16 cellular contexts compared by ENCODE assay signal in the genomic region with DNA sequence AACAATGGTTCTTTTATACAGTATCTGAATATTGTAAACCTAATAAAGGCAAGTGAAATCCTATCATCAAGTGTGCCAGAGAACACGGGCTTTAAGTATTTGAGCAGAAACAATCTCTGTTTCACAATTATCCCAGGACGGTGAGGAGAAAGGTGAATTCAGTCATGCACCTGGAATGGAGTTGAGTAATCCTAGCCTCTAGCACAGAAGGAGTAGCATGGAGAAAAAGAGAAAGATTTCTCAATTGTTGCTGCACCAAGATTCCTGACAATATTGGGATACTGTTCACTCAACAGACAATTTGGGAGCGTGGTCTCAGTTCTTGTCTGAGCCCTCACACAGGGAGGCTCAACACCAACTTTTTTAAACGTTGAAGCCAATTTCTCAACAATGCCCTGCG.
A peak's percentile ranks its signal among the peaks of the same experiment; 100 is the strongest.
DNase-seq lines count a peak whose midpoint lies in the region; ATAC-seq and TF ChIP-seq lines count a peak whose summit lies in the region.
"Had no signal": no experiment of that assay in that cellular context is flagged by ENCODE, and none has a peak within 500 bp of the region (broad histone marks: within the 10 kb centered on the region; RNA-seq: fewer than 3 reads in every experiment).

No MANE protein-coding gene starts in this region.

- H3K4me3 Mint-ChIP-seq in nephron, result no peak overlapping the region
- H3K4me3 Mint-ChIP-seq: CD8-positive, alpha-beta T cell had no signal

- DNase-seq in RWPE2 (ENCODE audit: low spot score) (no peak), hepatocyte (ENCODE audit: low spot score) (peak; percentile 42), thyroid gland (no peak)
- DNase-seq: BE2C; CD8-positive, alpha-beta T cell; DMS 273 treated with DMSO at 0.1 percent for 48 hours; EL; Karpas-422; NCI-H1436 treated with DMSO at 0.1 percent for 48 hours; NCI-H2081; NCI-H526 treated with DMSO at 0.1 percent for 48 hours had no signal

- H3K36me3 Mint-ChIP-seq in nephron (ENCODE audit: low read depth), result peaks cover 4% of the 10 kb centered on the region
- H3K36me3 Mint-ChIP-seq: CD8-positive, alpha-beta T cell had no signal

- H3K36me3 ChIP-seq in RWPE2 (ENCODE audit: low read depth) (no peaks in the 10 kb centered on the region), hepatocyte (replicated peaks; ENCODE audit: insufficient read depth, low read depth) (no peaks in the 10 kb centered on the region), thyroid gland (no peaks in the 10 kb centered on the region)
- H3K36me3 ChIP-seq: BE2C, HAP-1 had no signal

- TF ChIP-seq CTCF in RWPE2 (IDR thresholded peaks at IDR 0.05; ENCODE audit: poor library complexity, severe bottlenecking) (no peak), hepatocyte (IDR thresholded peaks at IDR 0.05; ENCODE audit: poor library complexity) (no peak), nephron (IDR thresholded peaks at IDR 0.05; ENCODE audit: unreplicated experiment in 3 of 3) (no peak), thyroid gland (IDR thresholded peaks at IDR 0.05) (no peak)

- H3K9me2 ChIP-seq in hepatocyte (replicated peaks; ENCODE audit: insufficient read depth), result no peaks in the 10 kb centered on the region

- no peaks in the 10 kb centered on the region for H3K4me1 Mint-ChIP-seq in nephron

- no peaks in the 10 kb centered on the region for H3K79me2 ChIP-seq in hepatocyte

- no peaks in the 10 kb centered on the region for H3K27me3 Mint-ChIP-seq in nephron (ENCODE audit: low read depth)

- H3K9me3 Mint-ChIP-seq in nephron, result peaks cover 19% of the 10 kb centered on the region

- H3K9me3 ChIP-seq in RWPE2 (ENCODE audit: severe bottlenecking) (no peaks in the 10 kb centered on the region), hepatocyte (ENCODE audit: low read depth) (no peaks in the 10 kb centered on the region), thyroid gland (no peaks in the 10 kb centered on the region)
- H3K9me3 ChIP-seq: BE2C, HAP-1 had no signal

- H3K27ac Mint-ChIP-seq in nephron, result peak overlapping the region in 2 of 3 experiments; percentile 59 to 75
- H3K27ac Mint-ChIP-seq: CD8-positive, alpha-beta T cell had no signal

- H3K4me1 ChIP-seq in RWPE2 (ENCODE audit: insufficient read depth, poor library complexity, severe bottlenecking), result peaks cover 5% of the 10 kb centered on the region
- H3K4me1 ChIP-seq in hepatocyte (ENCODE audit: insufficient read depth), result peaks cover 11% of the 10 kb centered on the region
- H3K4me1 ChIP-seq in thyroid gland, result peaks cover 0 to 12% of the 10 kb centered on the region in 2 donors
- H3K4me1 ChIP-seq: BE2C, HAP-1 had no signal

- H4K20me1 ChIP-seq in hepatocyte (ENCODE audit: insufficient read depth, poor library complexity, severe bottlenecking), result no peaks in the 10 kb centered on the region

- H3K4me3 ChIP-seq in RWPE2 (ENCODE audit: severe bottlenecking) (no peak overlapping the region), hepatocyte (no peak overlapping the region), thyroid gland (replicated peaks in 1 of 3) (no peak overlapping the region)
- H3K4me3 ChIP-seq: HAP-1 had no signal

- WGBS in hepatocyte (ENCODE audit: low lambda C conversion rate, missing lambda C conversion rate), result 57% methylated on average over 5 of the region's 5 CpGs
- 60 to 62% methylated on average over 5 of the region's 5 CpGs for WGBS in thyroid gland, 2 donors

- ATAC-seq in RWPE2 (ENCODE audit: low read depth), result peak; percentile 96
- no peak for ATAC-seq in GM19035 (IDR thresholded peaks at IDR 0.05; ENCODE audit: unreplicated experiment)
- no peak for ATAC-seq in GM18520 (IDR thresholded peaks at IDR 0.05; ENCODE audit: unreplicated experiment)
- no peak for ATAC-seq in HG03378 (IDR thresholded peaks at IDR 0.05; ENCODE audit: unreplicated experiment)
- ATAC-seq: CD8-positive, alpha-beta T cell had no signal

- peak overlapping the region; percentile 48 for H3K27ac ChIP-seq in RWPE2 (ENCODE audit: poor library complexity, severe bottlenecking)
- peak overlapping the region; percentile 75 for H3K27ac ChIP-seq in hepatocyte
- H3K27ac ChIP-seq in thyroid gland, result peak overlapping the region; percentile 6 to 82 (median 66)

- no peaks in the 10 kb centered on the region for H3K27me3 ChIP-seq in RWPE2 (ENCODE audit: insufficient read depth, poor library complexity, severe bottlenecking)
- no peaks in the 10 kb centered on the region for H3K27me3 ChIP-seq in hepatocyte
- no peaks in the 10 kb centered on the region for H3K27me3 ChIP-seq in thyroid gland
- H3K27me3 ChIP-seq: BE2C had no signal

- peak overlapping the region; percentile 64 for H3K4me2 ChIP-seq in hepatocyte

- intact Hi-C loops in thyroid gland (cut with DNase I), result no loop called here

- no peak for TF ChIP-seq POLR2A in thyroid gland (IDR thresholded peaks at IDR 0.05)

- H2AFZ ChIP-seq in hepatocyte, result no peak overlapping the region
